Comparison of ENCODE assay signal across 8 cellular contexts in genomic region chrX:49165901-49166881, GRCh38. TPM values are rescaled to one million over a fixed set of nuclear protein-coding genes. Genes with fewer than 3 reads are reported as not detected.
DNase-seq lines count a peak whose midpoint lies in the region; ATAC-seq and TF ChIP-seq lines count a peak whose summit lies in the region.

No MANE protein-coding gene starts in this region.

- H3K4me3 ChIP-seq in GM12864 (ENCODE audit: low read depth, low read length) (peak overlapping the region; percentile 49), OCI-LY3 (ENCODE audit: low read length) (peak overlapping the region; percentile 70)

- POLR2A ChIA-PET in naive thymus-derived CD8-positive, alpha-beta T cell (lab: Charles Lee), result interaction anchor here (0.7 to 2.3 kb wide), 8 partner anchors 11 to 713 kb away, joined by 3 to 21 read pairs (median 4); partner anchors contain the start of genes OTUD5, PPP1R3F, PRICKLE3 and USP27X

- no peaks in the 10 kb centered on the region for H3K9me3 Mint-ChIP-seq in naive thymus-derived CD8-positive, alpha-beta T cell

- H3K27me3 Mint-ChIP-seq in naive thymus-derived CD8-positive, alpha-beta T cell, result no peaks in the 10 kb centered on the region

- ATAC-seq in HG03378 (IDR thresholded peaks at IDR 0.05; ENCODE audit: unreplicated experiment), result peak; percentile 42
- peak; percentile 60 to 77 for ATAC-seq in naive thymus-derived CD8-positive, alpha-beta T cell

- H4K20me1 ChIP-seq in OCI-LY3 (ENCODE audit: insufficient read depth, low read length), result no peaks in the 10 kb centered on the region

- DNase-seq in GM12864 (ENCODE audit: low read depth) (no peak), fibroblast of gingiva (ENCODE audit: low read depth) (peak; percentile 52), stromal cell of bone marrow (ENCODE audit: low read depth) (peak; percentile 34), dedifferentiated amniotic fluid mesenchymal stem cell (ENCODE audit: extremely low spot score) (no peak)
- peak; percentile 44 to 54 for DNase-seq in activated T-helper 1 cell treated with anti-CD3 and anti-CD28 coated beads, Interleukin-2, amount 50 U/mL, for 16 hours (ENCODE audit: low read depth in 1 of 2, low spot score in 1 of 2)
- peak; percentile 53 to 84 (median 66) for DNase-seq in naive thymus-derived CD8-positive, alpha-beta T cell

- TF ChIP-seq CTCF in GM12864 (IDR thresholded peaks at IDR 0.05; ENCODE audit: low read depth, low read length, missing control alignments) (peak; percentile 36), OCI-LY3 (IDR thresholded peaks at IDR 0.05; ENCODE audit: low read depth, low read length) (no peak)

- no peaks in the 10 kb centered on the region for H3K79me2 ChIP-seq in OCI-LY3 (ENCODE audit: low read length)

- H3K9ac ChIP-seq in OCI-LY3 (ENCODE audit: low read length), result peak overlapping the region; percentile 56; the same call in 1 of the 2 replicates

- peaks cover 27% of the 10 kb centered on the region for H3K4me1 ChIP-seq in OCI-LY3 (ENCODE audit: low read length)

- no peaks in the 10 kb centered on the region for H3K36me3 Mint-ChIP-seq in naive thymus-derived CD8-positive, alpha-beta T cell

- H3K9me3 ChIP-seq in OCI-LY3 (ENCODE audit: insufficient read depth, low read length), result no peaks in the 10 kb centered on the region

- H3K4me2 ChIP-seq in OCI-LY3 (ENCODE audit: low read length), result peak overlapping the region; percentile 90

- H3K36me3 ChIP-seq in OCI-LY3 (replicated peaks; ENCODE audit: low read depth, low read length), result no peaks in the 10 kb centered on the region

- no peaks in the 10 kb centered on the region for H3K27me3 ChIP-seq in OCI-LY3 (ENCODE audit: low read depth, low read length)

- H2AFZ ChIP-seq in OCI-LY3 (ENCODE audit: low read depth, low read length), result no peak overlapping the region

- peak overlapping the region; percentile 51; the same call in 1 of the 2 replicates for H3K27ac ChIP-seq in OCI-LY3 (ENCODE audit: low read length)

- peaks cover 15 to 36% (median 31%) of the 10 kb centered on the region in 4 donors for H3K4me1 Mint-ChIP-seq in naive thymus-derived CD8-positive, alpha-beta T cell

- peak overlapping the region; percentile 78 to 97 (median 94) for H3K27ac Mint-ChIP-seq in naive thymus-derived CD8-positive, alpha-beta T cell

- peak overlapping the region; percentile 82 to 92 (median 86) for H3K4me3 Mint-ChIP-seq in naive thymus-derived CD8-positive, alpha-beta T cell

RNA-seq across cellular contexts. Expression of gene MAGIX, which starts 3.6 kb away (rescaled TPM):
- 1 to 10 TPM in 1 of 2 experiments, under 1 TPM in 1; 0.96 to 1.2 TPM for total RNA-seq in naive thymus-derived CD8-positive, alpha-beta T cell
- under 1 TPM; 0.52 to 0.77 (median 0.71) TPM for polyA plus RNA-seq in naive thymus-derived CD8-positive, alpha-beta T cell

RNA-seq across cellular contexts. Expression of gene PLP2, which starts 5.5 kb away (rescaled TPM):
- 1 to 10 TPM; 6.4 to 6.7 TPM for total RNA-seq in naive thymus-derived CD8-positive, alpha-beta T cell
- 100 to 1,000 TPM; 117 to 141 (median 119) TPM for polyA plus RNA-seq in naive thymus-derived CD8-positive, alpha-beta T cell

RNA-seq across cellular contexts. Expression of gene PRICKLE3, which starts 20.0 kb away (rescaled TPM):
- 10 to 100 TPM in 1 of 2 experiments, 1 to 10 TPM in 1; 8.5 to 10.1 TPM for total RNA-seq in naive thymus-derived CD8-positive, alpha-beta T cell
- polyA plus RNA-seq in naive thymus-derived CD8-positive, alpha-beta T cell, result 1 to 10 TPM; 1.3 to 2.9 (median 2.0) TPM

RNA-seq across cellular contexts. Expression of gene SYP, which starts 33.8 kb away (rescaled TPM):
- total RNA-seq in naive thymus-derived CD8-positive, alpha-beta T cell, result under 1 TPM; 0.34 to 0.58 TPM
- under 1 TPM; 0.27 to 0.41 (median 0.40) TPM for polyA plus RNA-seq in naive thymus-derived CD8-positive, alpha-beta T cell

RNA-seq across cellular contexts. Expression of gene GPKOW, which starts 42.7 kb away (rescaled TPM):
- total RNA-seq in naive thymus-derived CD8-positive, alpha-beta T cell, result 10 to 100 TPM; 18.2 to 18.6 TPM
- polyA plus RNA-seq in naive thymus-derived CD8-positive, alpha-beta T cell, result 10 to 100 TPM; 17.7 to 31.1 (median 27.9) TPM

Comparison
In these comparisons a context has a peak if more than half of its experiments do, and no peak if none do; other contexts are left out.
1. DNase-seq: peak in activated T-helper 1 cell treated with anti-CD3 and anti-CD28 coated beads, Interleukin-2, amount 50 U/mL, for 16 hours (2 of 2), fibroblast of gingiva (single experiment), naive thymus-derived CD8-positive, alpha-beta T cell (10 of 10) and stromal cell of bone marrow (single experiment); none in GM12864 (single experiment) and dedifferentiated amniotic fluid mesenchymal stem cell (single experiment).